ENCODE assay signal across 5 cellular contexts in genomic region chr2:121690572-121690971, GRCh38. TPM values are rescaled to one million over a fixed set of nuclear protein-coding genes. Genes with fewer than 3 reads are reported as not detected.
A peak's percentile ranks its signal among the peaks of the same experiment; 100 is the strongest.
DNase-seq lines count a peak whose midpoint lies in the region; ATAC-seq, FAIRE-seq and TF ChIP-seq lines count a peak whose summit lies in the region.
"Not testable (repeated sequence)": the region's sequence is repeated elsewhere in the genome, so short reads cannot be mapped to it uniquely, and the experiment has no call there.

No MANE protein-coding gene starts in this region.

- not testable (repeated sequence) for TF ChIP-seq POLR2A in K562 (conservative IDR thresholded peaks at IDR 0.05)

- not testable (repeated sequence) for H3K27me3 Mint-ChIP-seq in glutamatergic neuron (ENCODE audit: unreplicated experiment); neural progenitor cell (ENCODE audit: insufficient read depth, low read depth); type B pancreatic cell

- not testable (repeated sequence) for H3K27ac ChIP-seq in HEK293 (ENCODE audit: extremely low read depth, low read depth, low read length); K562 (ENCODE audit: extremely low read depth, low read depth, low read length); neural progenitor cell

- not testable (repeated sequence) for H2AFZ ChIP-seq in K562 (ENCODE audit: low read depth, low read length); neural progenitor cell (replicated peaks)

- H3K36me3 ChIP-seq in HEK293 (ENCODE audit: control insufficient read depth in 2 of 2, insufficient read depth in 1 of 2, low read length in 2 of 2); K562 (ENCODE audit: control insufficient read depth, insufficient read depth, low read length); neural progenitor cell: not testable (repeated sequence)

- FAIRE-seq in K562 (lab: Jason Lieb, UNC), result not testable (repeated sequence)

- 100% methylated on average over 3 of the region's 3 CpGs for WGBS in K562 (ENCODE audit: insufficient coverage, low coverage, missing lambda C conversion rate)

- POLR2A ChIA-PET in HEK293 (lab: Yijun Ruan, JAX), result interaction anchor here (1.8 kb wide), 1 partner anchor 160 kb away, joined by 6 read pairs; the partner anchor contains the start of gene RNU4ATAC
- POLR2A ChIA-PET in K562 (lab: Yijun Ruan, JAX), result interaction anchor here (0.6 kb wide), 1 partner anchor 152 kb away, joined by 3 read pairs; no protein-coding TSS in a partner anchor

- H3K9me1 ChIP-seq in K562 (ENCODE audit: control insufficient read depth, insufficient read depth, low read length), result not testable (repeated sequence)

- in situ Hi-C loops in K562 (cut with MboI), result not testable (repeated sequence)

- TF ChIP-seq EP300 in K562 (IDR thresholded peaks at IDR 0.05; ENCODE audit: low read length), result not testable (repeated sequence)

- not testable (repeated sequence) for H3K4me2 ChIP-seq in K562 (ENCODE audit: insufficient read depth, low read length); neural progenitor cell

- TF ChIP-seq CTCF in HEK293 (tag by site-specific recombination; IDR thresholded peaks at IDR 0.05); K562 (IDR thresholded peaks at IDR 0.05 in 2 of 3, conservative IDR thresholded peaks at IDR 0.05 in 1 of 3; ENCODE audit: insufficient read depth in 2 of 3, low read depth in 1 of 3, low read length in 3 of 3); glutamatergic neuron (IDR thresholded peaks at IDR 0.05; ENCODE audit: partially characterized antibody, unreplicated experiment); neural progenitor cell (IDR thresholded peaks at IDR 0.05); type B pancreatic cell (conservative IDR thresholded peaks at IDR 0.05): not testable (repeated sequence)

- DNase-seq in K562 (ENCODE audit: extremely low read depth in 1 of 4, low spot score in 3 of 4); glutamatergic neuron; neural progenitor cell (ENCODE audit: low spot score): not testable (repeated sequence)
- DNase-seq in type B pancreatic cell (ENCODE audit: extremely low spot score, unreplicated experiment), result peak; percentile 15

- not testable (repeated sequence) for H3K9ac ChIP-seq in K562 (ENCODE audit: insufficient read depth in 1 of 2, low read depth in 2 of 2, low read length in 2 of 2); neural progenitor cell

- not testable (repeated sequence) for H3K27ac Mint-ChIP-seq in glutamatergic neuron (ENCODE audit: unreplicated experiment); neural progenitor cell; type B pancreatic cell

- H3K4me1 ChIP-seq in HEK293 (ENCODE audit: control insufficient read depth, insufficient read depth, low read length); K562 (replicated peaks in 1 of 2; ENCODE audit: control insufficient read depth in 2 of 2, insufficient read depth in 2 of 2, low read length in 2 of 2): not testable (repeated sequence)
- peaks cover 12% of the 10 kb centered on the region for H3K4me1 ChIP-seq in neural progenitor cell

- BruUV-seq in K562 (replicated peaks; lab: Mats Ljungman, UMichigan), result not testable (repeated sequence)

- H3K4me3 Mint-ChIP-seq in glutamatergic neuron (ENCODE audit: unreplicated experiment), result peak overlapping the region; percentile 38
- peak overlapping the region; percentile 27 for H3K4me3 Mint-ChIP-seq in neural progenitor cell
- H3K4me3 Mint-ChIP-seq in type B pancreatic cell, result not testable (repeated sequence)

- not testable (repeated sequence) for H3K27me3 ChIP-seq in K562 (ENCODE audit: control insufficient read depth in 2 of 2, insufficient read depth in 2 of 2, low read length in 2 of 2); neural progenitor cell

- not testable (repeated sequence) for H3K4me3 ChIP-seq in HEK293 (ENCODE audit: low read depth, low read length); K562; neural progenitor cell

- H4K20me1 ChIP-seq in K562 (replicated peaks; ENCODE audit: control insufficient read depth, insufficient read depth, low read length); neural progenitor cell (ENCODE audit: low read depth): not testable (repeated sequence)

- CTCF ChIA-PET in HEK293 (lab: Yijun Ruan, JAX), result interaction anchor here (0.5 kb wide), 1 partner anchor 29 kb away, joined by 3 read pairs; no protein-coding TSS in a partner anchor
- CTCF ChIA-PET in K562 (lab: Yijun Ruan, JAX; ENCODE audit: low intra/inter-chr PET ratio), result not testable (repeated sequence)

- intact Hi-C loops in K562 (cut with micrococcal nuclease), result not testable (repeated sequence)

- not testable (repeated sequence) for TF ChIP-seq RAD21 in K562 (CRISPR knock-in tag; conservative IDR thresholded peaks at IDR 0.05 in 1 of 2, IDR thresholded peaks at IDR 0.05 in 1 of 2)

- H3K9me3 ChIP-seq in HEK293 (ENCODE audit: control insufficient read depth, insufficient read depth, low read depth, low read length); K562 (replicated peaks; ENCODE audit: control insufficient read depth, insufficient read depth, low read depth, low read length); neural progenitor cell (ENCODE audit: low read depth): not testable (repeated sequence)

- not testable (repeated sequence) for H3K4me1 Mint-ChIP-seq in glutamatergic neuron (ENCODE audit: low read depth, unreplicated experiment)
- H3K4me1 Mint-ChIP-seq in neural progenitor cell (peaks cover 28% of the 10 kb centered on the region), type B pancreatic cell (ENCODE audit: unreplicated experiment) (peaks cover 21% of the 10 kb centered on the region)

- H3K79me2 ChIP-seq in K562 (ENCODE audit: control insufficient read depth, insufficient read depth, low read length); neural progenitor cell (ENCODE audit: low read depth): not testable (repeated sequence)

- ATAC-seq in K562, result not testable (repeated sequence)

- H3F3A ChIP-seq in neural progenitor cell (ENCODE audit: low read depth), result peaks cover 13% of the 10 kb centered on the region

- H3K9me3 Mint-ChIP-seq in glutamatergic neuron (ENCODE audit: unreplicated experiment); neural progenitor cell; type B pancreatic cell: not testable (repeated sequence)

- not testable (repeated sequence) for H3K36me3 Mint-ChIP-seq in glutamatergic neuron (ENCODE audit: unreplicated experiment); neural progenitor cell; type B pancreatic cell

RNA-seq across cellular contexts. Expression of gene CLASP1, which starts 41.3 kb away (rescaled TPM):
- total RNA-seq in K562 (2011; cell fraction: chromatin; rRNA removed; ENCODE audit: low replicate concordance), result 121 and 224 TPM in 2 replicates
- total RNA-seq in K562 (2011; cell fraction: nucleolus; rRNA removed), result 53.2 and 69.0 TPM in 2 replicates
- 96.6 and 111 TPM in 2 replicates for total RNA-seq in K562 (2011; cell fraction: nucleoplasm; rRNA removed)
- total RNA-seq in K562 (2014; rRNA removed), result 22.2 and 27.5 TPM in 2 replicates
- total RNA-seq in K562 (2014; rRNA removed; fragmentation: Illumina TruSeq; extraction: Trizol), result 25.7 and 28.2 TPM in 2 replicates
- 28.3 and 30.9 TPM in 2 replicates for total RNA-seq in K562 (2015; rRNA removed; fragmentation: Illumina TruSeq; extraction: Trizol)
- total RNA-seq in K562 (2021), result 38.3 and 40.3 TPM in 2 replicates
- 8.5 and 10.3 TPM in 2 replicates for polyA plus RNA-seq in K562 (2011; rRNA removed)
- polyA plus RNA-seq in K562 (2011; cell fraction: cytosol; rRNA removed), result 4.5 and 7.0 TPM in 2 replicates
- 39.0 and 41.2 TPM in 2 replicates for polyA plus RNA-seq in K562 (2011; cell fraction: nucleus; rRNA removed)
- 17.5 and 22.9 TPM in 2 replicates for polyA plus RNA-seq in K562 (2012)
- 17.3 and 18.0 TPM in 2 replicates for polyA plus RNA-seq in K562 (2014; fragmentation: Illumina TruSeq; extraction: Trizol)
- polyA plus RNA-seq in K562 (2014; fragmentation: Nextera tagmentation; extraction: Ambion mirVana), result 1 to 10 TPM; 1.7 to 7.2 TPM
- polyA plus RNA-seq in K562 (2014; rRNA removed), result 20.2 and 20.7 TPM in 2 replicates
- 56.1 and 59.2 TPM in 2 replicates for polyA minus RNA-seq in K562 (2011; rRNA and poly(A)+ RNA removed)
- 18.2 and 24.7 TPM in 2 replicates for polyA minus RNA-seq in K562 (2011; cell fraction: cytosol; rRNA and poly(A)+ RNA removed)
- polyA minus RNA-seq in K562 (2011; cell fraction: nucleus; rRNA and poly(A)+ RNA removed), result 84.4 and 122 TPM in 2 replicates
- total RNA-seq in glutamatergic neuron (ENCODE audit: unreplicated experiment), result 163 TPM
- 75.5 and 110 TPM in 2 replicates for total RNA-seq in neural progenitor cell (ENCODE audit: low replicate concordance)
- total RNA-seq in type B pancreatic cell (ENCODE audit: low replicate concordance), result 42.7 and 74.6 TPM in 2 replicates

RNA-seq across cellular contexts. Expression of gene NIFK, which starts 46.1 kb away (rescaled TPM):
- 40.5 and 65.8 TPM in 2 replicates for total RNA-seq in K562 (2011; cell fraction: chromatin; rRNA removed; ENCODE audit: low replicate concordance)
- total RNA-seq in K562 (2011; cell fraction: nucleolus; rRNA removed), result 24.2 and 27.4 TPM in 2 replicates
- total RNA-seq in K562 (2011; cell fraction: nucleoplasm; rRNA removed), result 31.9 and 45.0 TPM in 2 replicates
- total RNA-seq in K562 (2014; rRNA removed), result 114 and 123 TPM in 2 replicates
- total RNA-seq in K562 (2014; rRNA removed; fragmentation: Illumina TruSeq; extraction: Trizol), result 183 and 218 TPM in 2 replicates
- 227 and 257 TPM in 2 replicates for total RNA-seq in K562 (2015; rRNA removed; fragmentation: Illumina TruSeq; extraction: Trizol)
- total RNA-seq in K562 (2021), result 126 and 136 TPM in 2 replicates
- polyA plus RNA-seq in K562 (2011; rRNA removed), result 39.6 and 60.2 TPM in 2 replicates
- 11.3 and 24.4 TPM in 2 replicates for polyA plus RNA-seq in K562 (2011; cell fraction: cytosol; rRNA removed)
- 16.2 and 19.6 TPM in 2 replicates for polyA plus RNA-seq in K562 (2011; cell fraction: nucleus; rRNA removed)
- 60.1 and 72.9 TPM in 2 replicates for polyA plus RNA-seq in K562 (2012)
- polyA plus RNA-seq in K562 (2014; fragmentation: Illumina TruSeq; extraction: Trizol), result 237 and 426 TPM in 2 replicates
- 100 to 1,000 TPM; 191 to 223 TPM for polyA plus RNA-seq in K562 (2014; fragmentation: Nextera tagmentation; extraction: Ambion mirVana)
- 92.9 and 137 TPM in 2 replicates for polyA plus RNA-seq in K562 (2014; rRNA removed)
- polyA minus RNA-seq in K562 (2011; rRNA and poly(A)+ RNA removed), result 33.5 and 35.2 TPM in 2 replicates
- polyA minus RNA-seq in K562 (2011; cell fraction: cytosol; rRNA and poly(A)+ RNA removed), result 14.6 and 19.8 TPM in 2 replicates
- 13.3 and 18.7 TPM in 2 replicates for polyA minus RNA-seq in K562 (2011; cell fraction: nucleus; rRNA and poly(A)+ RNA removed)
- 38.5 TPM for total RNA-seq in glutamatergic neuron (ENCODE audit: unreplicated experiment)
- total RNA-seq in neural progenitor cell (ENCODE audit: low replicate concordance), result 39.3 and 126 TPM in 2 replicates
- total RNA-seq in type B pancreatic cell (ENCODE audit: low replicate concordance), result 55.5 and 60.9 TPM in 2 replicates
